ENCODE assay signal across 8 cellular contexts in the genomic region with DNA sequence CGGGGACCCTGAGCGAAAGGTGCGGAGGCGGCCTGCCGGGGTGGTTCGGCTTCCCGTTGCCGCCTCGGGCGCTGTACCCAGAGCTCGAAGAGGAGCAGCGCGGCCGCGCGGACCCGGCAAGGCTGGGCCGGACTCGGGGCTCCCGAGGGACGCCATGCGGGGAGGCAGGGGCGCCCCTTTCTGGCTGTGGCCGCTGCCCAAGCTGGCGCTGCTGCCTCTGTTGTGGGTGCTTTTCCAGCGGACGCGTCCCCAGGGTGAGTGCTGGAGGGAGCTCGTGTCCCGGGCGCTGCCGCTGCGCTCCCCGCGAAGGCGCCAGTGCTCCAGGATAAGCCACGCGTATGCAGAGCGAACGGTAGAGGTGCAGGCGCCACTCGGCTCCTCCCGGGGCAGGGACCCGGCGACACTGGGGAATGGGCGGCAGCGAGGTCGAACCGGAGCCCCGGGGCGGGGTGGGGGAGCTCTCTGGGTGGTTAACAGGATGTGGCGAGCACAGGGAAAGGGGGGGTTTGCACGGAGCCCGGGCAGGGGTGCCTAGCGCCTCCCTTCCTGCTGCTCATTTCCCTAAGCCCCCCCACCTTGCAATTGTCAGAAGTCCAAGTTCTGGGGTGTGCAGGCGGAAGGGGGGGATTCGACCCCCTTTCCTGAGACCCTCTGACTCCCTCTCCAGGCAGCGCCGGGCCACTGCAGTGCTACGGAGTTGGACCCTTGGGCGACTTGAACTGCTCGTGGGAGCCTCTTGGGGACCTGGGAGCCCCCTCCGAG. TPM values are rescaled to one million over a fixed set of nuclear protein-coding genes. Genes with fewer than 3 reads are reported as not detected.
DNase-seq lines count a peak whose midpoint lies in the region; ATAC-seq and TF ChIP-seq lines count a peak whose summit lies in the region.

Gene IL27RA, plus strand, starts transcription at position 44 of the 762 bp plus-strand sequence. Its CDS starts 111 bp downstream, at position 155.

- peak within 1 kb of the TSS; percentile 70 for H3K4me2 ChIP-seq in SU-DHL-6 (ENCODE audit: low read depth, low read length, poor library complexity, severe bottlenecking)

- H3K27me3 ChIP-seq in SU-DHL-6 (ENCODE audit: low read length) (no peaks in the 10 kb centered on the region), rectal smooth muscle tissue (ENCODE audit: control insufficient read depth, insufficient read depth, low read length) (no peaks in the 10 kb centered on the region), aorta (ENCODE audit: control insufficient read depth in 1 of 2, insufficient read depth in 2 of 2, low read length in 1 of 2) (no peaks in the 10 kb centered on the region)

- no peaks in the 10 kb centered on the region for H4K20me1 ChIP-seq in SU-DHL-6 (ENCODE audit: low read depth, low read length)

- H3K27ac ChIP-seq in SU-DHL-6 (ENCODE audit: low read depth, low read length), result peak within 1 kb of the TSS; percentile 35; the same call in 1 of the 2 replicates
- H3K27ac ChIP-seq in rectal smooth muscle tissue (ENCODE audit: low read depth, low read length), result no peak within 1 kb of the TSS
- H3K27ac ChIP-seq in aorta (ENCODE audit: low read depth in 1 of 2, low read length in 2 of 2), result no peak within 1 kb of the TSS

- H3K79me2 ChIP-seq in SU-DHL-6 (ENCODE audit: insufficient read depth, low read length), result no peaks in the 10 kb centered on the region

- H3K9me3 ChIP-seq in SU-DHL-6 (ENCODE audit: insufficient read depth, low read length) (no peaks in the 10 kb centered on the region), aorta (ENCODE audit: control insufficient read depth, low read length) (no peaks in the 10 kb centered on the region)

- intact Hi-C loops in left cardiac atrium (cut with DNase I), result no loop called here
- intact Hi-C loops in aorta (cut with DNase I), result no loop called here

- ATAC-seq in GM18907 (IDR thresholded peaks at IDR 0.05; ENCODE audit: unreplicated experiment) (peak; percentile 71), left cardiac atrium (peak; percentile 80 to 83), aorta (ENCODE audit: low FRiP score) (peak; percentile 81)
- ATAC-seq in activated naive CD4-positive, alpha-beta T cell treated with anti-CD3 and anti-CD28 coated beads, Interleukin-2, amount 50 U/mL, for 72 hours, result peak; percentile 78 to 80

- H3K9me3 Mint-ChIP-seq in activated naive CD4-positive, alpha-beta T cell treated with anti-CD3 and anti-CD28 coated beads, Interleukin-2, amount 50 U/mL, for 72 hours, result no peaks in the 10 kb centered on the region

- DNase-seq in AG08396 (ENCODE audit: low spot score) (peak; percentile 67), left cardiac atrium (peak; percentile 71), aorta (peak; percentile 71 to 84)
- DNase-seq in Jurkat, Clone E6-1 (ENCODE audit: low read depth, low spot score), result peak; percentile 80
- peak; percentile 67 to 77 for DNase-seq in activated naive CD4-positive, alpha-beta T cell treated with anti-CD3 and anti-CD28 coated beads, Interleukin-2, amount 50 U/mL, for 72 hours (ENCODE audit: low spot score in 2 of 2)

- H3K36me3 ChIP-seq in SU-DHL-6 (ENCODE audit: low read length), result no peaks in the 10 kb centered on the region
- H3K36me3 ChIP-seq in rectal smooth muscle tissue (ENCODE audit: control insufficient read depth, insufficient read depth, low read length), result no peaks in the 10 kb centered on the region
- no peaks in the 10 kb centered on the region for H3K36me3 ChIP-seq in aorta (ENCODE audit: control insufficient read depth in 1 of 2, insufficient read depth in 2 of 2, low read length in 1 of 2)

- peak within 1 kb of the TSS; percentile 72 for H3K4me3 ChIP-seq in Jurkat, Clone E6-1 (ENCODE audit: low read length)
- peak within 1 kb of the TSS; percentile 73 for H3K4me3 ChIP-seq in SU-DHL-6 (ENCODE audit: insufficient read depth, low read length, poor library complexity, severe bottlenecking)
- peak within 1 kb of the TSS; percentile 82 for H3K4me3 ChIP-seq in rectal smooth muscle tissue (ENCODE audit: low read length)
- peak within 1 kb of the TSS in 1 of 2 donors; percentile 30 for H3K4me3 ChIP-seq in aorta (ENCODE audit: low read length in 2 of 2)

- TF ChIP-seq CTCF in SU-DHL-6 (IDR thresholded peaks at IDR 0.05; ENCODE audit: insufficient read depth, low read length, poor library complexity, severe bottlenecking), result peak; percentile 68

- H3K9me2 ChIP-seq in SU-DHL-6 (replicated peaks; ENCODE audit: insufficient read depth, low read length), result no peaks in the 10 kb centered on the region

- 0% methylated on average over 58 to 63 of the region's 63 CpGs for WGBS in aorta, 2 donors

- H3K27ac Mint-ChIP-seq in activated naive CD4-positive, alpha-beta T cell treated with anti-CD3 and anti-CD28 coated beads, Interleukin-2, amount 50 U/mL, for 72 hours, result peak within 1 kb of the TSS; percentile 93 to 95

- peak within 1 kb of the TSS; percentile 94 for H2AFZ ChIP-seq in SU-DHL-6 (ENCODE audit: low read depth, low read length, severe bottlenecking)

- H3K9ac ChIP-seq in SU-DHL-6 (ENCODE audit: low read length) (peak within 1 kb of the TSS; percentile 79), rectal smooth muscle tissue (ENCODE audit: low read length) (peak within 1 kb of the TSS; percentile 30)

- H3K4me1 ChIP-seq in rectal smooth muscle tissue (ENCODE audit: control insufficient read depth, insufficient read depth, low read length) (no peaks in the 10 kb centered on the region), aorta (ENCODE audit: control insufficient read depth in 1 of 2, insufficient read depth in 2 of 2, low read length in 2 of 2) (no peaks in the 10 kb centered on the region)

- peaks cover 7 to 11% of the 10 kb centered on the region in 2 donors for H3K36me3 Mint-ChIP-seq in activated naive CD4-positive, alpha-beta T cell treated with anti-CD3 and anti-CD28 coated beads, Interleukin-2, amount 50 U/mL, for 72 hours

- H3F3A ChIP-seq in SU-DHL-6 (ENCODE audit: insufficient read depth), result 0 out of 2 replicates have a peak, but pooled peaks cover 10% of the 10 kb centered on the region

RNA-seq across cellular contexts. Expression of gene IL27RA, which starts in this region (rescaled TPM):
- 14.5 TPM for polyA plus RNA-seq in Jurkat, Clone E6-1 (2012; ENCODE audit: insufficient read depth, insufficient read length)
- total RNA-seq in activated naive CD4-positive, alpha-beta T cell treated with anti-CD3 and anti-CD28 coated beads, Interleukin-2, amount 50 U/mL, for 72 hours, result 10 to 100 TPM; 59.6 to 68.0 TPM
- total RNA-seq in left cardiac atrium (1 to 10 TPM; 4.7 to 6.2 TPM), aorta (1 to 10 TPM; 2.8 to 5.5 TPM)
- 1 to 10 TPM in 1 of 2 donors, under 1 TPM in 1; 0.36 to 1.3 TPM for polyA plus RNA-seq in aorta

Comparison
In these comparisons a context has a peak if more than half of its experiments do, and no peak if none do; other contexts are left out.
1. RNA of gene IL27RA (total RNA-seq): 59.6 to 68.0 TPM in activated naive CD4-positive, alpha-beta T cell treated with anti-CD3 and anti-CD28 coated beads, Interleukin-2, amount 50 U/mL, for 72 hours; 4.7 to 6.2 TPM in left cardiac atrium and 2.8 to 5.5 TPM in aorta; every median in the first group is over 4 times any median in the second.
2. Peak in every context shown above with its lines, with median percentiles within 50 percentile points of each other: DNase-seq and ATAC-seq.